27 cellular contexts compared by ENCODE assay signal in genomic region chr11:120102862-120103118, GRCh38. TPM values are rescaled to one million over a fixed set of nuclear protein-coding genes. Genes with fewer than 3 reads are reported as not detected.
"Had no signal": no experiment of that assay in that cellular context is flagged by ENCODE, and none has a peak within 500 bp of the region (broad histone marks: within the 10 kb centered on the region; RNA-seq: fewer than 3 reads in every experiment).

No MANE protein-coding gene starts in this region.

- H3K27me3 ChIP-seq: hepatocyte had no signal

- H3K79me2 ChIP-seq: hepatocyte had no signal

- H3K4me3 Mint-ChIP-seq: immature natural killer cell had no signal

- ATAC-seq: foreskin keratinocyte, gastroesophageal sphincter, heart left ventricle, left colon, left lung, left ventricle myocardium superior, lower lobe of right lung had no signal

- H3K9me3 Mint-ChIP-seq: immature natural killer cell had no signal

- H3K4me2 ChIP-seq: hepatocyte had no signal

- H3K27ac ChIP-seq: coronary artery, dorsolateral prefrontal cortex, esophagus muscularis mucosa, foreskin keratinocyte, gastroesophageal sphincter, heart left ventricle, hepatocyte, left lung, lower lobe of right lung had no signal

- H3K36me3 ChIP-seq: esophagus muscularis mucosa, gastroesophageal sphincter, heart left ventricle, left lung, lower lobe of right lung had no signal

- H3K4me1 Mint-ChIP-seq: immature natural killer cell had no signal

- H3K9me3 ChIP-seq: esophagus muscularis mucosa, gastroesophageal sphincter, heart left ventricle, left lung, lower lobe of right lung had no signal

- DNase-seq: dermis blood vessel endothelial cell; effector CD4-positive, alpha-beta T cell; effector memory CD4-positive, alpha-beta T cell; foreskin keratinocyte; hypothalamus; immature natural killer cell; islet precursor cell; kidney; kidney glomerular epithelial cell; left colon; left ventricle myocardium superior; lower lobe of right lung; mesenchymal stem cell; midbrain had no signal

- H3K36me3 Mint-ChIP-seq: immature natural killer cell had no signal

- H3K4me1 ChIP-seq: esophagus muscularis mucosa, foreskin keratinocyte, gastroesophageal sphincter, heart left ventricle, left lung, lower lobe of right lung had no signal

- H3K4me3 ChIP-seq: coronary artery, dorsolateral prefrontal cortex, esophagus muscularis mucosa, gastroesophageal sphincter, heart left ventricle, hepatocyte, left lung, lower lobe of right lung had no signal

- H2AFZ ChIP-seq: hepatocyte had no signal

RNA-seq across cellular contexts. Expression of gene TRIM29, which starts 35.1 kb away (rescaled TPM):
- total RNA-seq: dermis blood vessel endothelial cell, endothelial cell of umbilical vein, epithelial cell of proximal tubule, fibroblast of lung, frontal cortex, lung microvascular endothelial cell, mononuclear cell had no signal
